15 cellular contexts compared by ENCODE assay signal in genomic region chr10:132856869-132857524, GRCh38.
"Had no signal": no experiment of that assay in that cellular context is flagged by ENCODE, and none has a peak within 500 bp of the region (broad histone marks: within the 10 kb centered on the region; RNA-seq: fewer than 3 reads in every experiment).

No MANE protein-coding gene starts in this region.

- DNase-seq: activated CD4-positive, alpha-beta T cell treated with anti-CD3 and anti-CD28 coated beads, Interleukin-2, amount 50 U/mL, for 4 hours; mesenchymal stem cell; occipital lobe; psoas muscle; stimulated activated CD4-positive, alpha-beta T cell treated with anti-CD3 and anti-CD28 coated beads, Interleukin-4, amount 100 ng/mL, for 1 hour; stimulated activated CD8-positive, alpha-beta memory T cell treated with anti-CD3 and anti-CD28 coated beads, Interleukin-4, amount 100 ng/mL, for 48 hours; stimulated activated naive CD8-positive, alpha-beta T cell treated with anti-CD3 and anti-CD28 coated beads, Interleukin-15, Interleukin-2, amounts not matched to agents 100 U/mL and 50 U/mL, for 24 hours; T-helper 2 cell had no signal

- H3K4me3 Mint-ChIP-seq: activated T-helper 1 cell treated with anti-CD3 and anti-CD28 coated beads, Interleukin-12 subunit alpha, Interleukin-12 subunit beta, Interleukin-2, Interleukin-4 antibody, amounts not matched to agents 30 ng/mL and 10 ng/mL and 1 ng/mL, durations not matched to agents 14 hours and 24 hours and 36 hours; nephron had no signal

- H3K9me3 ChIP-seq: psoas muscle had no signal

- H3K4me1 Mint-ChIP-seq: nephron had no signal

- ATAC-seq: activated CD4-positive, CD25-positive, alpha-beta regulatory T cell treated with anti-CD3 and anti-CD28 coated beads, Interleukin-2, amount 50 U/mL, for 24 hours; activated naive CD4-positive, alpha-beta T cell treated with anti-CD3 and anti-CD28 coated beads, Interleukin-2, amount 50 U/mL, for 72 hours; left colon; psoas muscle; stimulated activated naive CD8-positive, alpha-beta T cell treated with anti-CD3 and anti-CD28 coated beads, Interleukin-15, Interleukin-2, amounts not matched to agents 100 U/mL and 50 U/mL, for 24 hours had no signal

- H3K4me3 ChIP-seq: esophagus muscularis mucosa, psoas muscle, suprapubic skin had no signal

- H3K9me3 Mint-ChIP-seq: activated T-helper 1 cell treated with anti-CD3 and anti-CD28 coated beads, Interleukin-12 subunit alpha, Interleukin-12 subunit beta, Interleukin-2, Interleukin-4 antibody, amounts not matched to agents 30 ng/mL and 10 ng/mL and 1 ng/mL, durations not matched to agents 14 hours and 24 hours and 36 hours had no signal

- H3K27ac Mint-ChIP-seq: activated naive CD4-positive, alpha-beta T cell treated with anti-CD3 and anti-CD28 coated beads, Interleukin-2, amount 50 U/mL, for 72 hours; activated T-helper 1 cell treated with anti-CD3 and anti-CD28 coated beads, Interleukin-12 subunit alpha, Interleukin-12 subunit beta, Interleukin-2, Interleukin-4 antibody, amounts not matched to agents 30 ng/mL and 10 ng/mL and 1 ng/mL, durations not matched to agents 14 hours and 24 hours and 36 hours; nephron had no signal

- H3K36me3 Mint-ChIP-seq: activated naive CD4-positive, alpha-beta T cell treated with anti-CD3 and anti-CD28 coated beads, Interleukin-2, amount 50 U/mL, for 72 hours had no signal

- H3K36me3 ChIP-seq: esophagus muscularis mucosa, suprapubic skin had no signal

- H3K27ac ChIP-seq: esophagus muscularis mucosa, psoas muscle, suprapubic skin had no signal

- H3K4me1 ChIP-seq: esophagus muscularis mucosa, psoas muscle, suprapubic skin had no signal
